ENCODE assay signal across 1 cellular context in the genomic region with DNA sequence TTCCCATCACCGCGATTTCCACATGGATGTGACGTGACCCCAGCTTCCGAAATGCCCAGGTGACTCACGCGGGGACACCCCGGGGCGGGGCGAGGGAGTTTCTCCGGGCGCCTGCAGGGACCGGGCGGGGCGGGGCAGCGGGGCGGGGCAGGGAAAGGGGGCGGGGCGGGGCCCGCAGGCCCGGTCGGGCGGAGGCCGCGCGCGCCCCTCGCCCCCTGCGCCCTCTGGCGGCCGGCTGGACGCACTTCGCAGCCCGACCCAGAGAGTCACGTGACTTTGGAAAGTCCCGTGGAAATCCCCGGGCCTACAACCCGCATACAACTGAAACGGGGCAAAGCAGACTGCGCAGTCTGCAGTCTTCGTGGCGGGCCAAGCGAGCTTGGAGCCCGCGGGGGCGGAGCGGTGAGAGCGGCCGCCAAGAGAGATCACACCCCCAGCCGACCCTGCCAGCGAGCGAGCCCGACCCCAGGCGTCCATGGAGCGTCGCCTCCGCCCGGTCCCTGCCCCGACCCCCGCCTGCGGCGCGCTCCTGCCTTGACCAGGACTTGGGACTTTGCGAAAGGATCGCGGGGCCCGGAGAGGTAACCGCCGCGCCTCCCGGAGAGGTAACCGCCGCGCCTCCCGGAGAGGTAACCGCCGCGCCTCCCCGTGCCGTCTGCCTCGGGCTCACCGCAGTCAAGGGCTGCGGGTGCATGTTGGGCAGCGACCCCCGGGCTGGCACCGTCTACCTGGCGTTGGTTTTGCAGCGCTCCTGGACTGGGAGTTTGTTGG.
TF ChIP-seq lines count a peak whose summit lies in the region.

Gene TNFAIP3, plus strand, starts transcription at position 346 of the 771 bp plus-strand sequence. CDS start 3,969 bp downstream, outside the sequence.

TF ChIP-seq in HEK293, 187 proteins besides CTCF, POLR2A, EP300 and RAD21 (continued from another document):
- TF ChIP-seq, protein P1, sequence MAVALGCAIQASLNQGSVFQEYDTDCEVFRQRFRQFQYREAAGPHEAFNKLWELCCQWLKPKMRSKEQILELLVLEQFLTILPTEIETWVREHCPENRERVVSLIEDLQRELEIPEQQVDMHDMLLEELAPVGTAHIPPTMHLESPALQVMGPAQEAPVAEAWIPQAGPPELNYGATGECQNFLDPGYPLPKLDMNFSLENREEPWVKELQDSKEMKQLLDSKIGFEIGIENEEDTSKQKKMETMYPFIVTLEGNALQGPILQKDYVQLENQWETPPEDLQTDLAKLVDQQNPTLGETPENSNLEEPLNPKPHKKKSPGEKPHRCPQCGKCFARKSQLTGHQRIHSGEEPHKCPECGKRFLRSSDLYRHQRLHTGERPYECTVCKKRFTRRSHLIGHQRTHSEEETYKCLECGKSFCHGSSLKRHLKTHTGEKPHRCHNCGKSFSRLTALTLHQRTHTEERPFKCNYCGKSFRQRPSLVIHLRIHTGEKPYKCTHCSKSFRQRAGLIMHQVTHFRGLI (tag by site-specific recombination; IDR thresholded peaks at IDR 0.05): no peak
- no peak for TF ChIP-seq ZNF148 (tag by site-specific recombination; IDR thresholded peaks at IDR 0.05; ENCODE audit: borderline replicate concordance)
- 0 out of 2 replicates have a peak, but pooled peaks have one; percentile 41 for TF ChIP-seq HOXC10 (CRISPR knock-in tag; IDR thresholded peaks at IDR 0.05)
- no peak for TF ChIP-seq ZNF211 (tag by site-specific recombination; IDR thresholded peaks at IDR 0.05; ENCODE audit: low read depth)
- TF ChIP-seq ZFP41 (tag by site-specific recombination; IDR thresholded peaks at IDR 0.05; ENCODE audit: borderline replicate concordance): no peak
- no peak for TF ChIP-seq ZSCAN4 (tag by site-specific recombination; IDR thresholded peaks at IDR 0.05)
- TF ChIP-seq ZNF571 (tag by site-specific recombination; IDR thresholded peaks at IDR 0.05): no peak
- TF ChIP-seq ZNF830 (tag by site-specific recombination; IDR thresholded peaks at IDR 0.05; ENCODE audit: low read depth): no peak
- no peak for TF ChIP-seq ZNF426 (tag by site-specific recombination; IDR thresholded peaks at IDR 0.05)
- no peak for TF ChIP-seq ZNF394 (tag by site-specific recombination; IDR thresholded peaks at IDR 0.05; ENCODE audit: borderline replicate concordance)
- TF ChIP-seq ZNF777 (tag by site-specific recombination; IDR thresholded peaks at IDR 0.05; ENCODE audit: borderline replicate concordance): peak; percentile 83; the same call in 1 of the 2 replicates
- no peak for TF ChIP-seq ZNF514 (tag by site-specific recombination; IDR thresholded peaks at IDR 0.05)
- TF ChIP-seq ZNF266 (tag by site-specific recombination; IDR thresholded peaks at IDR 0.05; ENCODE audit: low read depth): no peak
- TF ChIP-seq KLF10 (tag by site-specific recombination; IDR thresholded peaks at IDR 0.05): 0 out of 2 replicates have a peak, but pooled peaks have one; percentile 23
- no peak for TF ChIP-seq ZNF624 (tag by site-specific recombination; IDR thresholded peaks at IDR 0.05)
- peak; percentile 88 for TF ChIP-seq ZBTB26 (tag by site-specific recombination; optimal IDR thresholded peaks at IDR 0.05)
- peak; percentile 49 for TF ChIP-seq ZNF501 (tag by site-specific recombination; IDR thresholded peaks at IDR 0.05)
- no peak for TF ChIP-seq ZNF623 (tag by site-specific recombination; IDR thresholded peaks at IDR 0.05)
- no peak for TF ChIP-seq ZNF140 (tag by site-specific recombination; IDR thresholded peaks at IDR 0.05)
- TF ChIP-seq ZFP3 (tag by site-specific recombination; IDR thresholded peaks at IDR 0.05; ENCODE audit: low read depth): no peak
- TF ChIP-seq ZNF843 (tag by site-specific recombination; IDR thresholded peaks at IDR 0.05): no peak
- no peak for TF ChIP-seq KLF1 (tag by site-specific recombination; IDR thresholded peaks at IDR 0.05)
- peak; percentile 39 for TF ChIP-seq OSR2 (tag by site-specific recombination; IDR thresholded peaks at IDR 0.05)
- 0 out of 2 replicates have a peak, but pooled peaks have one; percentile 5 for TF ChIP-seq PATZ1 (tag by site-specific recombination; IDR thresholded peaks at IDR 0.05)
- 0 out of 2 replicates have a peak, but pooled peaks have one; percentile 31 for TF ChIP-seq ZBTB44 (tag by site-specific recombination; IDR thresholded peaks at IDR 0.05)
- TF ChIP-seq GLIS2 (tag by site-specific recombination; IDR thresholded peaks at IDR 0.05): peak; percentile 91
- TF ChIP-seq ZNF704 (tag by site-specific recombination; IDR thresholded peaks at IDR 0.05): no peak
- no peak for TF ChIP-seq ZNF600 (tag by site-specific recombination; IDR thresholded peaks at IDR 0.05)
- no peak for TF ChIP-seq HOXA7 (CRISPR knock-in tag; IDR thresholded peaks at IDR 0.05; ENCODE audit: borderline replicate concordance)
- peak; percentile 64; the same call in 1 of the 2 replicates for TF ChIP-seq MZF1 (tag by site-specific recombination; IDR thresholded peaks at IDR 0.05; ENCODE audit: borderline replicate concordance)
- TF ChIP-seq HIC1 (tag by site-specific recombination; IDR thresholded peaks at IDR 0.05): peak; percentile 35; the same call in 1 of the 2 replicates
- TF ChIP-seq ZNF670 (tag by site-specific recombination; IDR thresholded peaks at IDR 0.05; ENCODE audit: low read depth): no peak
- 0 out of 2 replicates have a peak, but pooled peaks have one; percentile 19 for TF ChIP-seq SP7 (tag by site-specific recombination; IDR thresholded peaks at IDR 0.05)
